1 cellular context compared by ENCODE assay signal in the genomic region with DNA sequence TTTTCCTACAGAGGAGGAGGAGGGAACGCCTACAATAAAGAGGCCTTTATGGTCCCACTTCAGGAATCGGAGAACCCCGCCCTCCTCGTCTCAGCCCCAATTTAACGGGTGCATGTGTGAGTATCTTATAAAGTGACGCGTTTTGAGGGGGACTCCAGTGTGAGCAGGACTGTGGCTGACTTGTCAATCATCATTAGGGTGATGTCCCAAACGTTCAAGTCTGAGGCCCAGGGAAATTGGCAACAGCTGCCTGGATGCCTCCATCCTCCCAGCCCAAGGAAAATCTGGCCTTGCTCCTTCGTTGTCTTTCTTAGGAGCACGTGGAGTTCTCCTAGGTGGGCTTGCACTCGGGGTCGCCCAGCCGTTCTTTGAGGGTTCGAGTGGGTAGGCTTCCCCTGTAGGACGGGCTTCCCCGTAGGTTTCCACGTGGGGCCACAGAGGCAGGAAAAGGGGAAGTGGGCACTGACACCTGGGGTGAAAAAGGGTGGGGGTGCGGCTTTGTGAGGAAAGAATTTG.
TF ChIP-seq lines count a peak whose summit lies in the region.

No MANE protein-coding gene starts in this region.

TF ChIP-seq in HEK293, 187 proteins besides CTCF, POLR2A, EP300 and RAD21 (continued from another document):
- TF ChIP-seq, protein P1, sequence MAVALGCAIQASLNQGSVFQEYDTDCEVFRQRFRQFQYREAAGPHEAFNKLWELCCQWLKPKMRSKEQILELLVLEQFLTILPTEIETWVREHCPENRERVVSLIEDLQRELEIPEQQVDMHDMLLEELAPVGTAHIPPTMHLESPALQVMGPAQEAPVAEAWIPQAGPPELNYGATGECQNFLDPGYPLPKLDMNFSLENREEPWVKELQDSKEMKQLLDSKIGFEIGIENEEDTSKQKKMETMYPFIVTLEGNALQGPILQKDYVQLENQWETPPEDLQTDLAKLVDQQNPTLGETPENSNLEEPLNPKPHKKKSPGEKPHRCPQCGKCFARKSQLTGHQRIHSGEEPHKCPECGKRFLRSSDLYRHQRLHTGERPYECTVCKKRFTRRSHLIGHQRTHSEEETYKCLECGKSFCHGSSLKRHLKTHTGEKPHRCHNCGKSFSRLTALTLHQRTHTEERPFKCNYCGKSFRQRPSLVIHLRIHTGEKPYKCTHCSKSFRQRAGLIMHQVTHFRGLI (tag by site-specific recombination; IDR thresholded peaks at IDR 0.05): no peak
- peak; percentile 91 for TF ChIP-seq KLF1 (tag by site-specific recombination; IDR thresholded peaks at IDR 0.05)
- 0 out of 2 replicates have a peak, but pooled peaks have one; percentile 40 for TF ChIP-seq ZNF660 (tag by site-specific recombination; IDR thresholded peaks at IDR 0.05)
- TF ChIP-seq SP2 (tag by site-specific recombination; IDR thresholded peaks at IDR 0.05): peak; percentile 36
- TF ChIP-seq, protein P2, sequence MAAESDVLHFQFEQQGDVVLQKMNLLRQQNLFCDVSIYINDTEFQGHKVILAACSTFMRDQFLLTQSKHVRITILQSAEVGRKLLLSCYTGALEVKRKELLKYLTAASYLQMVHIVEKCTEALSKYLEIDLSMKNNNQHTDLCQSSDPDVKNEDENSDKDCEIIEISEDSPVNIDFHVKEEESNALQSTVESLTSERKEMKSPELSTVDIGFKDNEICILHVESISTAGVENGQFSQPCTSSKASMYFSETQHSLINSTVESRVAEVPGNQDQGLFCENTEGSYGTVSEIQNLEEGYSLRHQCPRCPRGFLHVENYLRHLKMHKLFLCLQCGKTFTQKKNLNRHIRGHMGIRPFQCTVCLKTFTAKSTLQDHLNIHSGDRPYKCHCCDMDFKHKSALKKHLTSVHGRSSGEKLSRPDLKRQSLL (tag by site-specific recombination; IDR thresholded peaks at IDR 0.05): no peak
- 0 out of 2 replicates have a peak, but pooled peaks have one; percentile 6 for TF ChIP-seq KLF9 (tag by site-specific recombination; IDR thresholded peaks at IDR 0.05; ENCODE audit: low read depth)
- 0 out of 2 replicates have a peak, but pooled peaks have one; percentile 33 for TF ChIP-seq ZNF768 (tag by site-specific recombination; IDR thresholded peaks at IDR 0.05)
- TF ChIP-seq KLF16 (tag by site-specific recombination; IDR thresholded peaks at IDR 0.05): no peak
- TF ChIP-seq ZNF777 (tag by site-specific recombination; IDR thresholded peaks at IDR 0.05; ENCODE audit: borderline replicate concordance): 0 out of 2 replicates have a peak, but pooled peaks have one; percentile 49
- no peak for TF ChIP-seq ZNF366 (tag by site-specific recombination; conservative IDR thresholded peaks at IDR 0.05)
- 0 out of 2 replicates have a peak, but pooled peaks have one; percentile 38 for TF ChIP-seq ZNF19 (tag by site-specific recombination; IDR thresholded peaks at IDR 0.05; ENCODE audit: low read depth)
- TF ChIP-seq EGR2 (tag by site-specific recombination; IDR thresholded peaks at IDR 0.05; ENCODE audit: low read depth): peak; percentile 54
- TF ChIP-seq ZNF335 (tag by site-specific recombination; conservative IDR thresholded peaks at IDR 0.05): peak; percentile 91
- peak; percentile 87 for TF ChIP-seq ZXDB (tag by site-specific recombination; IDR thresholded peaks at IDR 0.05)
- 0 out of 2 replicates have a peak, but pooled peaks have one; percentile 43 for TF ChIP-seq ZFHX2 (tag by site-specific recombination; conservative IDR thresholded peaks at IDR 0.05)
- TF ChIP-seq ZNF596 (tag by site-specific recombination; IDR thresholded peaks at IDR 0.05): no peak
- TF ChIP-seq, protein P3, sequence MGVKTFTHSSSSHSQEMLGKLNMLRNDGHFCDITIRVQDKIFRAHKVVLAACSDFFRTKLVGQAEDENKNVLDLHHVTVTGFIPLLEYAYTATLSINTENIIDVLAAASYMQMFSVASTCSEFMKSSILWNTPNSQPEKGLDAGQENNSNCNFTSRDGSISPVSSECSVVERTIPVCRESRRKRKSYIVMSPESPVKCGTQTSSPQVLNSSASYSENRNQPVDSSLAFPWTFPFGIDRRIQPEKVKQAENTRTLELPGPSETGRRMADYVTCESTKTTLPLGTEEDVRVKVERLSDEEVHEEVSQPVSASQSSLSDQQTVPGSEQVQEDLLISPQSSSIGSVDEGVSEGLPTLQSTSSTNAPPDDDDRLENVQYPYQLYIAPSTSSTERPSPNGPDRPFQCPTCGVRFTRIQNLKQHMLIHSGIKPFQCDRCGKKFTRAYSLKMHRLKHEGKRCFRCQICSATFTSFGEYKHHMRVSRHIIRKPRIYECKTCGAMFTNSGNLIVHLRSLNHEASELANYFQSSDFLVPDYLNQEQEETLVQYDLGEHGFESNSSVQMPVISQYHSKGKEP (tag by site-specific recombination; IDR thresholded peaks at IDR 0.05): 0 out of 2 replicates have a peak, but pooled peaks have one; percentile 27
